Comparison of ENCODE assay signal across 8 cellular contexts in the genomic region with DNA sequence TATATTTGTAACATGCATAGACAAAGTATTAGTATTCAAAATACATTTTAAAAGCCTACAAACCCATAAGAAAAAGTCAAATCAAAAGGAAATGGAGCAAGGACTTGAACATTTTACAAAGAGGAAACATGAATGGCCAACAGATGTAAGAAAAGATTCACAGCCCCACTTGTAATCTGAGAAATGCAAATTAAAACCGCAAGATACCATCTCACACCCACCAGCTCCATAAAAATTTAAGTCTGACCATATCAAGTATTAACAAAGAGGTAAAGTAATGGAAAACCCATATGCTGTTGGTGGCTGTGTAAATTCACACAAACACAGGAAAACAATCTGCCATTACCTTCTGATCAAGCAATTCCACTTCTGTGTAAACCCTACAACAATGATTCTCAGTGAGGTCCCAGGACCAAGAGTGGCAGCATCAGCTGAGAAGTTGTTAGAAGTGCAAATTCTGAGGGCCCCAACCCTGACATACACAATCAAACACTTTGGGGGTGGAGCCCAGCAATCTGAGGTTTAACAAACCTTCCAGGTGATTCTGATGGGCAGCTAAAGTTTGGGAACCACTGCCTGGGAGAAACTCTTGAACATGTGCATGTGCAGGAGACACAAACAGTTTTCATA. TPM values are rescaled to one million over a fixed set of nuclear protein-coding genes. Genes with fewer than 3 reads are reported as not detected.
A peak's percentile ranks its signal among the peaks of the same experiment; 100 is the strongest.
DNase-seq lines count a peak whose midpoint lies in the region; ATAC-seq and TF ChIP-seq lines count a peak whose summit lies in the region.

No MANE protein-coding gene starts in this region.

- no peaks in the 10 kb centered on the region for H3K27me3 ChIP-seq in SK-N-SH (ENCODE audit: insufficient read depth)
- no peaks in the 10 kb centered on the region for H3K27me3 ChIP-seq in heart right ventricle

- WGBS in SK-N-SH (ENCODE audit: low lambda C conversion rate): 36% methylated on average over 1 of the region's 1 CpG
- WGBS in heart right ventricle, 2 donors: 48 to 54% methylated on average over 1 of the region's 1 CpG

- TF ChIP-seq CTCF in SK-N-SH (IDR thresholded peaks at IDR 0.05) (no peak), heart right ventricle (IDR thresholded peaks at IDR 0.05) (no peak)

- peak overlapping the region; percentile 50; the same call in 1 of the 2 replicates for H3K4me2 ChIP-seq in SK-N-SH

- H3K36me3 ChIP-seq in SK-N-SH (replicated peaks in 1 of 2; ENCODE audit: control insufficient read depth in 1 of 2, insufficient read depth in 2 of 2, low read length in 1 of 2): peaks cover 1 to 45% of the 10 kb centered on the region in 2 experiments
- H3K36me3 ChIP-seq in heart right ventricle: peaks cover 0 to 68% (median 3%) of the 10 kb centered on the region in 9 donors

- DNase-seq in DMS 273 treated with DMSO at 0.1 percent for 48 hours (lab: John Stamatoyannopoulos, UW) (peak; percentile 86), SK-N-SH (no peak), memory B cell (ENCODE audit: low spot score in 2 of 2) (no peak), GDM1 (lab: John Stamatoyannopoulos, UW) (no peak), heart right ventricle (no peak), NCI-H2081 treated with DMSO at 0.1 percent for 48 hours (lab: John Stamatoyannopoulos, UW) (no peak)

- no peak for TF ChIP-seq RAD21 in SK-N-SH (IDR thresholded peaks at IDR 0.05; ENCODE audit: low read length)

- peaks cover 98% of the 10 kb centered on the region for H3K79me2 ChIP-seq in SK-N-SH (ENCODE audit: insufficient read depth)

- no peak overlapping the region for H3K9ac ChIP-seq in SK-N-SH

- H3K27me3 Mint-ChIP-seq in memory B cell: no peaks in the 10 kb centered on the region

- H3K4me1 Mint-ChIP-seq in memory B cell: peaks cover 19% of the 10 kb centered on the region

- peaks cover 24% of the 10 kb centered on the region for H3F3A ChIP-seq in SK-N-SH (replicated peaks; ENCODE audit: insufficient read depth)

- peak overlapping the region; percentile 18 to 53 for H3K27ac ChIP-seq in SK-N-SH (ENCODE audit: low read depth in 2 of 2, low read length in 1 of 2)
- peak overlapping the region in 4 of 10 donors; percentile 4 to 62 (median 24) for H3K27ac ChIP-seq in heart right ventricle

- no peak overlapping the region for H3K4me3 Mint-ChIP-seq in memory B cell

- POLR2A ChIA-PET in SK-N-SH (lab: Yijun Ruan, JAX): no interaction called here

- H3K9me2 ChIP-seq in SK-N-SH: no peaks in the 10 kb centered on the region

- H3K4me3 ChIP-seq in SK-N-SH (ENCODE audit: low read depth in 2 of 2, low read length in 1 of 2) (no peak overlapping the region), heart right ventricle (no peak overlapping the region)

- no peaks in the 10 kb centered on the region for H3K9me3 Mint-ChIP-seq in memory B cell

- peaks cover 9% of the 10 kb centered on the region for H3K36me3 Mint-ChIP-seq in memory B cell

- no peaks in the 10 kb centered on the region for H3K9me3 ChIP-seq in SK-N-SH
- no peaks in the 10 kb centered on the region for H3K9me3 ChIP-seq in heart right ventricle

- H3K4me1 ChIP-seq in SK-N-SH (ENCODE audit: control insufficient read depth in 1 of 2, insufficient read depth in 2 of 2, low read depth in 1 of 2, low read length in 1 of 2) (peaks cover 0 to 43% of the 10 kb centered on the region in 2 experiments; a peak in 3 of 4 replicates), heart right ventricle (peaks cover 11 to 82% (median 67%) of the 10 kb centered on the region in 9 donors)

- peak overlapping the region; percentile 53 for H3K27ac Mint-ChIP-seq in memory B cell

- H4K20me1 ChIP-seq in SK-N-SH (ENCODE audit: insufficient read depth): 0 out of 2 replicates have a peak, but pooled peaks cover 4% of the 10 kb centered on the region

- H2AFZ ChIP-seq in SK-N-SH (ENCODE audit: low read depth): no peak overlapping the region

- TF ChIP-seq EP300 in SK-N-SH (IDR thresholded peaks at IDR 0.05; ENCODE audit: borderline replicate concordance in 1 of 2, low read depth in 1 of 2, low read length in 1 of 2): no peak

- intact Hi-C loops in heart right ventricle (cut with DNase I): no loop called here

- ATAC-seq in GM21576 (IDR thresholded peaks at IDR 0.05; ENCODE audit: unreplicated experiment) (peak; percentile 64), memory B cell (ENCODE audit: low read depth) (peak; percentile 54), heart right ventricle (no peak), HG03159 (IDR thresholded peaks at IDR 0.05; ENCODE audit: unreplicated experiment) (no peak)

- CTCF ChIA-PET in SK-N-SH (lab: Yijun Ruan, JAX): interaction anchor here (0.6 to 2.8 kb wide), 6 partner anchors 20 to 235 kb away, joined by 3 to 12 read pairs (median 3); partner anchors contain the start of gene BCL2L1

TF ChIP-seq in SK-N-SH, 30 proteins besides CTCF, POLR2A, EP300 and RAD21:
- no peak for TF ChIP-seq RCOR1 (IDR thresholded peaks at IDR 0.05; ENCODE audit: low read length)
- TF ChIP-seq TCF12 (IDR thresholded peaks at IDR 0.05): peak; percentile 23; the same call in 1 of the 2 replicates

RNA-seq across cellular contexts. Expression of gene BCL2L1, which starts 30.9 kb away (rescaled TPM):
- polyA plus RNA-seq in SK-N-SH (2012; rRNA removed) (99.9 and 103 TPM in 2 replicates), heart right ventricle (100 to 1,000 TPM in 1 of 2 donors, 10 to 100 TPM in 1; 35.2 to 128 TPM)
- 72.3 and 83.8 TPM in 2 replicates for polyA plus RNA-seq in SK-N-SH (2012; cell fraction: cytosol; rRNA removed)
- polyA plus RNA-seq in SK-N-SH (2012; cell fraction: nucleus; rRNA removed): 61.3 and 62.2 TPM in 2 replicates
- total RNA-seq in heart right ventricle: 10 to 100 TPM; 34.7 to 97.4 (median 45.9) TPM

RNA-seq across cellular contexts. Expression of gene TPX2, which starts 47.3 kb away (rescaled TPM):
- 14.4 and 17.1 TPM in 2 replicates for polyA plus RNA-seq in SK-N-SH (2012; rRNA removed)
- 19.1 and 20.2 TPM in 2 replicates for polyA plus RNA-seq in SK-N-SH (2012; cell fraction: cytosol; rRNA removed)
- polyA plus RNA-seq in SK-N-SH (2012; cell fraction: nucleus; rRNA removed): 12.7 and 12.8 TPM in 2 replicates
- 1 to 10 TPM in 4 of 10 donors, under 1 TPM in 6; 0.17 to 9.6 (median 0.85) TPM for total RNA-seq in heart right ventricle
- under 1 TPM; 0.29 to 0.72 TPM for polyA plus RNA-seq in heart right ventricle

RNA-seq across cellular contexts. Expression of gene COX4I2, which starts 54.0 kb away (rescaled TPM):
- polyA plus RNA-seq in SK-N-SH (2012; rRNA removed) (0.21 TPM in 1 of 2 replicates, not detected in the other), heart right ventricle (100 to 1,000 TPM in 1 of 2 donors, 10 to 100 TPM in 1; 30.4 to 103 TPM)
- polyA plus RNA-seq in SK-N-SH (2012; cell fraction: cytosol; rRNA removed): 0.39 TPM in 1 of 2 replicates, not detected in the other
- not detected in 2 replicates for polyA plus RNA-seq in SK-N-SH (2012; cell fraction: nucleus; rRNA removed)
- total RNA-seq in heart right ventricle: 10 to 100 TPM in 3 of 10 donors, 1 to 10 TPM in 7; 3.8 to 20.1 (median 7.5) TPM

Comparison
In these comparisons a context has a peak if more than half of its experiments do, and no peak if none do; other contexts are left out.
1. ATAC-seq: peak in GM21576 (single experiment) and memory B cell (single experiment); none in heart right ventricle (0 of 8) and HG03159 (single experiment).
2. RNA of gene TPX2, which starts 47.3 kb away (polyA plus RNA-seq): 12.7 to 20.2 TPM in SK-N-SH; 0.29 to 0.72 TPM in heart right ventricle; every median in the first group is over 4 times any median in the second.
3. RNA of gene COX4I2, which starts 54.0 kb away (polyA plus RNA-seq): 30.4 to 103 TPM in heart right ventricle; 0.21 to 0.39 TPM in SK-N-SH; every median in the first group is over 10 times any median in the second.